ENCODE assay signal across 2 cellular contexts in the genomic region with DNA sequence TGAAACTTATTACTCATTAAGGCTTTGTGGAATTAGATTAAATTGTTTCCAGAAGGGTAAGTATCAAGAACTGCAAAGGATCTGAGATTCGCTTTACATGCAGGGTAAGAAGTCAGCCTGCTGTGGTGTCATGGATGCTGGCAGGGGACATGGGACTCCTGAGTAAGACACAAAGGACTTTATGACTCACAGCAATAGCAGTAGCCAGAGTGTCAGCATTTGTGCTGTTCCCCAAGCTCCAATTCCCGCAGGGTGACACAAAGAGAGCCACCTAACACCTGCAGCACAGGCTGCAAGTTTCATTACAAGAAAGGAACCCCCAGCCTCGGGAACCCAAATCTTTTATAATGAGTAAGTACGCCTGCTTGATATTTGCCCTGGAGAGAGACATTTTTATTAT.
TF ChIP-seq lines count a peak whose summit lies in the region.

No MANE protein-coding gene starts in this region.

TF ChIP-seq in GM23338, 12 proteins besides CTCF, POLR2A, EP300 and RAD21 (continues in another document):
- TF ChIP-seq, protein P1, sequence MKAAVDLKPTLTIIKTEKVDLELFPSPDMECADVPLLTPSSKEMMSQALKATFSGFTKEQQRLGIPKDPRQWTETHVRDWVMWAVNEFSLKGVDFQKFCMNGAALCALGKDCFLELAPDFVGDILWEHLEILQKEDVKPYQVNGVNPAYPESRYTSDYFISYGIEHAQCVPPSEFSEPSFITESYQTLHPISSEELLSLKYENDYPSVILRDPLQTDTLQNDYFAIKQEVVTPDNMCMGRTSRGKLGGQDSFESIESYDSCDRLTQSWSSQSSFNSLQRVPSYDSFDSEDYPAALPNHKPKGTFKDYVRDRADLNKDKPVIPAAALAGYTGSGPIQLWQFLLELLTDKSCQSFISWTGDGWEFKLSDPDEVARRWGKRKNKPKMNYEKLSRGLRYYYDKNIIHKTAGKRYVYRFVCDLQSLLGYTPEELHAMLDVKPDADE (IDR thresholded peaks at IDR 0.05) = no peak
- no peak for TF ChIP-seq CREB1 (CRISPR knock-in tag; IDR thresholded peaks at IDR 0.05; ENCODE audit: low read depth)
- TF ChIP-seq, protein P2, sequence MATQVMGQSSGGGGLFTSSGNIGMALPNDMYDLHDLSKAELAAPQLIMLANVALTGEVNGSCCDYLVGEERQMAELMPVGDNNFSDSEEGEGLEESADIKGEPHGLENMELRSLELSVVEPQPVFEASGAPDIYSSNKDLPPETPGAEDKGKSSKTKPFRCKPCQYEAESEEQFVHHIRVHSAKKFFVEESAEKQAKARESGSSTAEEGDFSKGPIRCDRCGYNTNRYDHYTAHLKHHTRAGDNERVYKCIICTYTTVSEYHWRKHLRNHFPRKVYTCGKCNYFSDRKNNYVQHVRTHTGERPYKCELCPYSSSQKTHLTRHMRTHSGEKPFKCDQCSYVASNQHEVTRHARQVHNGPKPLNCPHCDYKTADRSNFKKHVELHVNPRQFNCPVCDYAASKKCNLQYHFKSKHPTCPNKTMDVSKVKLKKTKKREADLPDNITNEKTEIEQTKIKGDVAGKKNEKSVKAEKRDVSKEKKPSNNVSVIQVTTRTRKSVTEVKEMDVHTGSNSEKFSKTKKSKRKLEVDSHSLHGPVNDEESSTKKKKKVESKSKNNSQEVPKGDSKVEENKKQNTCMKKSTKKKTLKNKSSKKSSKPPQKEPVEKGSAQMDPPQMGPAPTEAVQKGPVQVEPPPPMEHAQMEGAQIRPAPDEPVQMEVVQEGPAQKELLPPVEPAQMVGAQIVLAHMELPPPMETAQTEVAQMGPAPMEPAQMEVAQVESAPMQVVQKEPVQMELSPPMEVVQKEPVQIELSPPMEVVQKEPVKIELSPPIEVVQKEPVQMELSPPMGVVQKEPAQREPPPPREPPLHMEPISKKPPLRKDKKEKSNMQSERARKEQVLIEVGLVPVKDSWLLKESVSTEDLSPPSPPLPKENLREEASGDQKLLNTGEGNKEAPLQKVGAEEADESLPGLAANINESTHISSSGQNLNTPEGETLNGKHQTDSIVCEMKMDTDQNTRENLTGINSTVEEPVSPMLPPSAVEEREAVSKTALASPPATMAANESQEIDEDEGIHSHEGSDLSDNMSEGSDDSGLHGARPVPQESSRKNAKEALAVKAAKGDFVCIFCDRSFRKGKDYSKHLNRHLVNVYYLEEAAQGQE (IDR thresholded peaks at IDR 0.05; ENCODE audit: unreplicated experiment) = no peak
- TF ChIP-seq, protein P3, sequence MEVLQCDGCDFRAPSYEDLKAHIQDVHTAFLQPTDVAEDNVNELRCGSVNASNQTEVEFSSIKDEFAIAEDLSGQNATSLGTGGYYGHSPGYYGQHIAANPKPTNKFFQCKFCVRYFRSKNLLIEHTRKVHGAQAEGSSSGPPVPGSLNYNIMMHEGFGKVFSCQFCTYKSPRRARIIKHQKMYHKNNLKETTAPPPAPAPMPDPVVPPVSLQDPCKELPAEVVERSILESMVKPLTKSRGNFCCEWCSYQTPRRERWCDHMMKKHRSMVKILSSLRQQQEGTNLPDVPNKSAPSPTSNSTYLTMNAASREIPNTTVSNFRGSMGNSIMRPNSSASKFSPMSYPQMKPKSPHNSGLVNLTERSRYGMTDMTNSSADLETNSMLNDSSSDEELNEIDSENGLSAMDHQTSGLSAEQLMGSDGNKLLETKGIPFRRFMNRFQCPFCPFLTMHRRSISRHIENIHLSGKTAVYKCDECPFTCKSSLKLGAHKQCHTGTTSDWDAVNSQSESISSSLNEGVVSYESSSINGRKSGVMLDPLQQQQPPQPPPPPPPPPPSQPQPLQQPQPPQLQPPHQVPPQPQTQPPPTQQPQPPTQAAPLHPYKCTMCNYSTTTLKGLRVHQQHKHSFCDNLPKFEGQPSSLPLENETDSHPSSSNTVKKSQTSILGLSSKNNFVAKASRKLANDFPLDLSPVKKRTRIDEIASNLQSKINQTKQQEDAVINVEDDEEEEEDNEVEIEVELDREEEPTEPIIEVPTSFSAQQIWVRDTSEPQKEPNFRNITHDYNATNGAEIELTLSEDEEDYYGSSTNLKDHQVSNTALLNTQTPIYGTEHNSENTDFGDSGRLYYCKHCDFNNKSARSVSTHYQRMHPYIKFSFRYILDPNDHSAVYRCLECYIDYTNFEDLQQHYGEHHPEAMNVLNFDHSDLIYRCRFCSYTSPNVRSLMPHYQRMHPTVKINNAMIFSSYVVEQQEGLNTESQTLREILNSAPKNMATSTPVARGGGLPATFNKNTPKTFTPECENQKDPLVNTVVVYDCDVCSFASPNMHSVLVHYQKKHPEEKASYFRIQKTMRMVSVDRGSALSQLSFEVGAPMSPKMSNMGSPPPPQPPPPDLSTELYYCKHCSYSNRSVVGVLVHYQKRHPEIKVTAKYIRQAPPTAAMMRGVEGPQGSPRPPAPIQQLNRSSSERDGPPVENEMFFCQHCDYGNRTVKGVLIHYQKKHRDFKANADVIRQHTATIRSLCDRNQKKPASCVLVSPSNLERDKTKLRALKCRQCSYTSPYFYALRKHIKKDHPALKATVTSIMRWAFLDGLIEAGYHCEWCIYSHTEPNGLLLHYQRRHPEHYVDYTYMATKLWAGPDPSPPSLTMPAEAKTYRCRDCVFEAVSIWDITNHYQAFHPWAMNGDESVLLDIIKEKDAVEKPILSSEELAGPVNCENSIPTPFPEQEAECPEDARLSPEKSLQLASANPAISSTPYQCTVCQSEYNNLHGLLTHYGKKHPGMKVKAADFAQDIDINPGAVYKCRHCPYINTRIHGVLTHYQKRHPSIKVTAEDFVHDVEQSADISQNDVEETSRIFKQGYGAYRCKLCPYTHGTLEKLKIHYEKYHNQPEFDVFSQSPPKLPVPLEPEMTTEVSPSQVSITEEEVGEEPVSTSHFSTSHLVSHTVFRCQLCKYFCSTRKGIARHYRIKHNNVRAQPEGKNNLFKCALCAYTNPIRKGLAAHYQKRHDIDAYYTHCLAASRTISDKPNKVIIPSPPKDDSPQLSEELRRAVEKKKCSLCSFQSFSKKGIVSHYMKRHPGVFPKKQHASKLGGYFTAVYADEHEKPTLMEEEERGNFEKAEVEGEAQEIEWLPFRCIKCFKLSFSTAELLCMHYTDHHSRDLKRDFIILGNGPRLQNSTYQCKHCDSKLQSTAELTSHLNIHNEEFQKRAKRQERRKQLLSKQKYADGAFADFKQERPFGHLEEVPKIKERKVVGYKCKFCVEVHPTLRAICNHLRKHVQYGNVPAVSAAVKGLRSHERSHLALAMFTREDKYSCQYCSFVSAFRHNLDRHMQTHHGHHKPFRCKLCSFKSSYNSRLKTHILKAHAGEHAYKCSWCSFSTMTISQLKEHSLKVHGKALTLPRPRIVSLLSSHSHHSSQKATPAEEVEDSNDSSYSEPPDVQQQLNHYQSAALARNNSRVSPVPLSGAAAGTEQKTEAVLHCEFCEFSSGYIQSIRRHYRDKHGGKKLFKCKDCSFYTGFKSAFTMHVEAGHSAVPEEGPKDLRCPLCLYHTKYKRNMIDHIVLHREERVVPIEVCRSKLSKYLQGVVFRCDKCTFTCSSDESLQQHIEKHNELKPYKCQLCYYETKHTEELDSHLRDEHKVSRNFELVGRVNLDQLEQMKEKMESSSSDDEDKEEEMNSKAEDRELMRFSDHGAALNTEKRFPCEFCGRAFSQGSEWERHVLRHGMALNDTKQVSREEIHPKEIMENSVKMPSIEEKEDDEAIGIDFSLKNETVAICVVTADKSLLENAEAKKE (CRISPR knock-in tag; IDR thresholded peaks at IDR 0.05) = no peak
- no peak for TF ChIP-seq EZH2phosphoT487 (IDR thresholded peaks at IDR 0.05; ENCODE audit: unreplicated experiment)
- TF ChIP-seq EZH2 (IDR thresholded peaks at IDR 0.05; ENCODE audit: low read depth, unreplicated experiment) = no peak
- no peak for TF ChIP-seq ZNF114 (CRISPR knock-in tag; IDR thresholded peaks at IDR 0.05)
- TF ChIP-seq JUNB (IDR thresholded peaks at IDR 0.05; ENCODE audit: unreplicated experiment) = no peak
- no peak for TF ChIP-seq POLR2AphosphoS5 (IDR thresholded peaks at IDR 0.05; ENCODE audit: low read depth)
- no peak for TF ChIP-seq STAT1 (IDR thresholded peaks at IDR 0.05; ENCODE audit: unreplicated experiment)

TF ChIP-seq in GM12878, 131 proteins besides CTCF, POLR2A, EP300 and RAD21 (continued from another document and continues in another):
- TF ChIP-seq, protein P4, sequence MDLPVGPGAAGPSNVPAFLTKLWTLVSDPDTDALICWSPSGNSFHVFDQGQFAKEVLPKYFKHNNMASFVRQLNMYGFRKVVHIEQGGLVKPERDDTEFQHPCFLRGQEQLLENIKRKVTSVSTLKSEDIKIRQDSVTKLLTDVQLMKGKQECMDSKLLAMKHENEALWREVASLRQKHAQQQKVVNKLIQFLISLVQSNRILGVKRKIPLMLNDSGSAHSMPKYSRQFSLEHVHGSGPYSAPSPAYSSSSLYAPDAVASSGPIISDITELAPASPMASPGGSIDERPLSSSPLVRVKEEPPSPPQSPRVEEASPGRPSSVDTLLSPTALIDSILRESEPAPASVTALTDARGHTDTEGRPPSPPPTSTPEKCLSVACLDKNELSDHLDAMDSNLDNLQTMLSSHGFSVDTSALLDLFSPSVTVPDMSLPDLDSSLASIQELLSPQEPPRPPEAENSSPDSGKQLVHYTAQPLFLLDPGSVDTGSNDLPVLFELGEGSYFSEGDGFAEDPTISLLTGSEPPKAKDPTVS (IDR thresholded peaks at IDR 0.05; ENCODE audit: low read depth, low read length) = no peak
- TF ChIP-seq HCFC1 (IDR thresholded peaks at IDR 0.05; ENCODE audit: low read length) = no peak
- TF ChIP-seq ZBED1 (IDR thresholded peaks at IDR 0.05; ENCODE audit: borderline replicate concordance) = no peak
- peak; percentile 69; the same call in 1 of the 2 replicates for TF ChIP-seq IRF4 (IDR thresholded peaks at IDR 0.05; ENCODE audit: low read depth, low read length)
- TF ChIP-seq, protein P5, sequence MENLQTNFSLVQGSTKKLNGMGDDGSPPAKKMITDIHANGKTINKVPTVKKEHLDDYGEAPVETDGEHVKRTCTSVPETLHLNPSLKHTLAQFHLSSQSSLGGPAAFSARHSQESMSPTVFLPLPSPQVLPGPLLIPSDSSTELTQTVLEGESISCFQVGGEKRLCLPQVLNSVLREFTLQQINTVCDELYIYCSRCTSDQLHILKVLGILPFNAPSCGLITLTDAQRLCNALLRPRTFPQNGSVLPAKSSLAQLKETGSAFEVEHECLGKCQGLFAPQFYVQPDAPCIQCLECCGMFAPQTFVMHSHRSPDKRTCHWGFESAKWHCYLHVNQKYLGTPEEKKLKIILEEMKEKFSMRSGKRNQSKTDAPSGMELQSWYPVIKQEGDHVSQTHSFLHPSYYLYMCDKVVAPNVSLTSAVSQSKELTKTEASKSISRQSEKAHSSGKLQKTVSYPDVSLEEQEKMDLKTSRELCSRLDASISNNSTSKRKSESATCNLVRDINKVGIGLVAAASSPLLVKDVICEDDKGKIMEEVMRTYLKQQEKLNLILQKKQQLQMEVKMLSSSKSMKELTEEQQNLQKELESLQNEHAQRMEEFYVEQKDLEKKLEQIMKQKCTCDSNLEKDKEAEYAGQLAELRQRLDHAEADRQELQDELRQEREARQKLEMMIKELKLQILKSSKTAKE (IDR thresholded peaks at IDR 0.05; ENCODE audit: low read depth, poor library complexity, severe bottlenecking) = no peak
- TF ChIP-seq NR2F1 (conservative IDR thresholded peaks at IDR 0.05) = no peak
- TF ChIP-seq NR2C2 (IDR thresholded peaks at IDR 0.05; ENCODE audit: borderline replicate concordance, control insufficient read depth, insufficient read length, low read depth) = no peak
- TF ChIP-seq CEBPB (IDR thresholded peaks at IDR 0.05; ENCODE audit: borderline replicate concordance in 1 of 2, low read depth in 2 of 2, low read length in 2 of 2) = no peak
- no peak for TF ChIP-seq ZNF207 (IDR thresholded peaks at IDR 0.05; ENCODE audit: borderline replicate concordance)
- TF ChIP-seq ZNF622 (IDR thresholded peaks at IDR 0.05) = no peak
- TF ChIP-seq SRF (IDR thresholded peaks at IDR 0.05; ENCODE audit: low read depth in 2 of 2, low read length in 2 of 2) = no peak
- no peak for TF ChIP-seq ATF7 (IDR thresholded peaks at IDR 0.05; ENCODE audit: low read depth)
- no peak for TF ChIP-seq RFX5 (IDR thresholded peaks at IDR 0.05; ENCODE audit: low read depth, low read length)
- peak; percentile 39; the same call in 1 of the 2 replicates for TF ChIP-seq YY1 (IDR thresholded peaks at IDR 0.05; ENCODE audit: low read depth, low read length)
- TF ChIP-seq TCF3 (IDR thresholded peaks at IDR 0.05; ENCODE audit: borderline replicate concordance, insufficient read depth, low read depth, low read length) = 0 out of 2 replicates have a peak, but pooled peaks have one; percentile 26
- TF ChIP-seq, protein P6, sequence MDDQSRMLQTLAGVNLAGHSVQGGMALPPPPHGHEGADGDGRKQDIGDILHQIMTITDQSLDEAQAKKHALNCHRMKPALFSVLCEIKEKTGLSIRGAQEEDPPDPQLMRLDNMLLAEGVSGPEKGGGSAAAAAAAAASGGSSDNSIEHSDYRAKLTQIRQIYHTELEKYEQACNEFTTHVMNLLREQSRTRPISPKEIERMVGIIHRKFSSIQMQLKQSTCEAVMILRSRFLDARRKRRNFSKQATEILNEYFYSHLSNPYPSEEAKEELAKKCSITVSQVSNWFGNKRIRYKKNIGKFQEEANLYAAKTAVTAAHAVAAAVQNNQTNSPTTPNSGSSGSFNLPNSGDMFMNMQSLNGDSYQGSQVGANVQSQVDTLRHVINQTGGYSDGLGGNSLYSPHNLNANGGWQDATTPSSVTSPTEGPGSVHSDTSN (IDR thresholded peaks at IDR 0.05; ENCODE audit: insufficient replicate concordance, low read depth, low read length) = no peak
- TF ChIP-seq FOXK2 (IDR thresholded peaks at IDR 0.05) = no peak
- no peak for TF ChIP-seq ZNF217 (IDR thresholded peaks at IDR 0.05)
- TF ChIP-seq, protein P7, sequence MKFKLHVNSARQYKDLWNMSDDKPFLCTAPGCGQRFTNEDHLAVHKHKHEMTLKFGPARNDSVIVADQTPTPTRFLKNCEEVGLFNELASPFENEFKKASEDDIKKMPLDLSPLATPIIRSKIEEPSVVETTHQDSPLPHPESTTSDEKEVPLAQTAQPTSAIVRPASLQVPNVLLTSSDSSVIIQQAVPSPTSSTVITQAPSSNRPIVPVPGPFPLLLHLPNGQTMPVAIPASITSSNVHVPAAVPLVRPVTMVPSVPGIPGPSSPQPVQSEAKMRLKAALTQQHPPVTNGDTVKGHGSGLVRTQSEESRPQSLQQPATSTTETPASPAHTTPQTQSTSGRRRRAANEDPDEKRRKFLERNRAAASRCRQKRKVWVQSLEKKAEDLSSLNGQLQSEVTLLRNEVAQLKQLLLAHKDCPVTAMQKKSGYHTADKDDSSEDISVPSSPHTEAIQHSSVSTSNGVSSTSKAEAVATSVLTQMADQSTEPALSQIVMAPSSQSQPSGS (IDR thresholded peaks at IDR 0.05; ENCODE audit: low read length) = 0 out of 2 replicates have a peak, but pooled peaks have one; percentile 42
- TF ChIP-seq, protein P8, sequence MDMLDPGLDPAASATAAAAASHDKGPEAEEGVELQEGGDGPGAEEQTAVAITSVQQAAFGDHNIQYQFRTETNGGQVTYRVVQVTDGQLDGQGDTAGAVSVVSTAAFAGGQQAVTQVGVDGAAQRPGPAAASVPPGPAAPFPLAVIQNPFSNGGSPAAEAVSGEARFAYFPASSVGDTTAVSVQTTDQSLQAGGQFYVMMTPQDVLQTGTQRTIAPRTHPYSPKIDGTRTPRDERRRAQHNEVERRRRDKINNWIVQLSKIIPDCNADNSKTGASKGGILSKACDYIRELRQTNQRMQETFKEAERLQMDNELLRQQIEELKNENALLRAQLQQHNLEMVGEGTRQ (IDR thresholded peaks at IDR 0.05; ENCODE audit: borderline replicate concordance, low read depth, low read length) = no peak
- 0 out of 2 replicates have a peak, but pooled peaks have one; percentile 24 for TF ChIP-seq CBX5 (IDR thresholded peaks at IDR 0.05; ENCODE audit: low read depth)
- TF ChIP-seq FOS (IDR thresholded peaks at IDR 0.05; ENCODE audit: borderline replicate concordance, extremely low read depth, insufficient read length) = no peak
- no peak for TF ChIP-seq RCOR1 (conservative IDR thresholded peaks at IDR 0.05; ENCODE audit: low read depth, low read length)
- no peak for TF ChIP-seq LARP7 (IDR thresholded peaks at IDR 0.05)
